Comparison of ENCODE assay signal across 19 cellular contexts in the genomic region with DNA sequence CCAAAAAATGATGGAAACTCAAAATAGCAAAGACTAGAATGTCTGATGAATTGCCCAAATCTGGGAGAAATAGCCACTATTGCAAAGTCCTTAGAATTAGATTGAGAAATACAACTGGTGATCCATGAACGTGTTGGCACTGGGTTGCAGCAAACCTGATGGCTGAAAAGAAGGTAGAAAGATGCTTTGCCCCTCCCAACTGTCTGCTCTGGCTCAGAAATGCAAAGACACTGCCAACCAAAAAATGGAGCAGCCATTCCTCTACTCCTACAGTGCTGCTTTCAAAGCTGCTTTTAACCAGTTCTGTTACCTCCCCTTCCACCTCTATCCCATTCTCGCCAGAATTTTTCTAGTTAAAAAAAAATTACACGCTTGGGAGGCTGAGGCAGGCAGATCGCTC.
DNase-seq lines count a peak whose midpoint lies in the region; TF ChIP-seq lines count a peak whose summit lies in the region.
"Had no signal": no experiment of that assay in that cellular context is flagged by ENCODE, and none has a peak within 500 bp of the region (broad histone marks: within the 10 kb centered on the region; RNA-seq: fewer than 3 reads in every experiment).

No MANE protein-coding gene starts in this region.

- intact Hi-C loops in breast epithelium (cut with DNase I; ENCODE audit: low total_unique reads) = no loop called here

- H3K27ac ChIP-seq in osteoblast (ENCODE audit: low read depth, low read length) = no peak overlapping the region
- no peak overlapping the region for H3K27ac ChIP-seq in breast epithelium
- H3K27ac ChIP-seq: 22Rv1, A549, BLaER1 had no signal

- H3K27me3 ChIP-seq in osteoblast (ENCODE audit: insufficient read depth, low read length) (no peaks in the 10 kb centered on the region), breast epithelium (no peaks in the 10 kb centered on the region)
- H3K27me3 ChIP-seq: BLaER1 had no signal

- no peaks in the 10 kb centered on the region for H3K36me3 ChIP-seq in osteoblast (ENCODE audit: insufficient read depth, low read length)
- H3K36me3 ChIP-seq in breast epithelium = no peaks in the 10 kb centered on the region
- H3K36me3 ChIP-seq: BE2C, BLaER1 had no signal

- in situ Hi-C loops in G401 (cut with HindIII; ENCODE audit: low sequenced_read_pairs) = no loop called here

- H3K4me2 ChIP-seq in osteoblast (ENCODE audit: insufficient read depth, low read length) = no peak overlapping the region
- H3K4me2 ChIP-seq: A549, BLaER1 had no signal

- no peaks in the 10 kb centered on the region for H4K20me1 ChIP-seq in osteoblast (ENCODE audit: insufficient read depth, low read length)
- H4K20me1 ChIP-seq: BLaER1 had no signal

- no peak for TF ChIP-seq POLR2A in breast epithelium (IDR thresholded peaks at IDR 0.05)

- H3K4me1 ChIP-seq in osteoblast (ENCODE audit: insufficient read depth, low read length) (peaks cover 5% of the 10 kb centered on the region), breast epithelium (no peaks in the 10 kb centered on the region)
- H3K4me1 ChIP-seq: A549, BE2C, BLaER1 had no signal

- H3K79me2 ChIP-seq in osteoblast (ENCODE audit: insufficient read depth, low read length) = no peaks in the 10 kb centered on the region

- H3K4me3 ChIP-seq in osteoblast (ENCODE audit: insufficient read depth, low read length) = no peak overlapping the region
- no peak overlapping the region for H3K4me3 ChIP-seq in breast epithelium
- H3K4me3 ChIP-seq: A549, BLaER1, GM12878 had no signal

- TF ChIP-seq CTCF in osteoblast (IDR thresholded peaks at IDR 0.05; ENCODE audit: extremely low read depth, low read depth, low read length) (no peak), breast epithelium (IDR thresholded peaks at IDR 0.05) (no peak)

- peak overlapping the region; percentile 6 for H2AFZ ChIP-seq in osteoblast (ENCODE audit: low read length)

- H3K9me3 ChIP-seq in osteoblast (ENCODE audit: low read depth, low read length) (no peaks in the 10 kb centered on the region), breast epithelium (peaks cover 1% of the 10 kb centered on the region in 2 donors)
- H3K9me3 ChIP-seq: A549, BE2C, BLaER1 had no signal

- DNase-seq in G401 (ENCODE audit: low spot score) (peak; percentile 96), cerebellar nuclear complex (lab: John Stamatoyannopoulos, UW) (peak; percentile 51 to 71), osteoblast (ENCODE audit: insufficient read length, low spot score, missing footprints) (no peak), AML-193 (lab: John Stamatoyannopoulos, UW) (no peak), breast epithelium (ENCODE audit: low spot score in 2 of 2) (no peak)
- DNase-seq: BE2C; CD4-positive, alpha-beta memory T cell; CD4-positive, CD25-positive, alpha-beta regulatory T cell; CD8-positive, alpha-beta memory T cell; COR-L47; DMS 273 treated with DMSO at 0.1 percent for 48 hours; DMS153; DMS53; DMS79 treated with DMSO at 0.1 percent for 48 hours; GDM1 had no signal

Comparison
In these comparisons a context has a peak if more than half of its experiments do, and no peak if none do; other contexts are left out.
1. DNase-seq: peak in G401 (single experiment) and cerebellar nuclear complex (2 of 2); none in osteoblast (single experiment), AML-193 (0 of 2) and breast epithelium (0 of 2).